In genomic region chr21:41769106-41769505, GRCh38 we compare ENCODE assay signal across 8 cellular contexts. TPM values are rescaled to one million over a fixed set of nuclear protein-coding genes. Genes with fewer than 3 reads are reported as not detected.
DNase-seq lines count a peak whose midpoint lies in the region; ATAC-seq and TF ChIP-seq lines count a peak whose summit lies in the region.

No MANE protein-coding gene starts in this region.

- CTCF ChIA-PET in BJ (lab: Yijun Ruan, JAX), result interaction anchor here (0.8 to 11.1 kb wide), 12 partner anchors 8 to 339 kb away, joined by 3 to 153 read pairs (median 4); no protein-coding TSS in a partner anchor

- TF ChIP-seq CTCF in BJ (IDR thresholded peaks at IDR 0.05; ENCODE audit: insufficient read depth, low read depth, low read length) (no peak), LNCaP clone FGC (IDR thresholded peaks at IDR 0.05; ENCODE audit: control insufficient read depth, extremely low read depth, insufficient read depth) (no peak), natural killer cell (IDR thresholded peaks at IDR 0.05) (no peak)

- peaks cover 13% of the 10 kb centered on the region for H3K27me3 ChIP-seq in BJ (ENCODE audit: control insufficient read depth, insufficient read depth, low read length)

- DNase-seq in BJ (ENCODE audit: low read depth), result no peak
- no peak for DNase-seq in LNCaP clone FGC (ENCODE audit: low read depth)
- DNase-seq in natural killer cell, result no peak
- DNase-seq in amniotic stem cell (lab: John Stamatoyannopoulos, UW), result no peak
- no peak for DNase-seq in NCI-H1436 treated with DMSO at 0.1 percent for 48 hours (lab: John Stamatoyannopoulos, UW)

- H3K4me3 ChIP-seq in BJ (ENCODE audit: low read depth, low read length) (peak overlapping the region; percentile 17; the same call in 1 of the 2 replicates), LNCaP clone FGC (ENCODE audit: low read depth, low read length) (peak overlapping the region; percentile 38)

- peaks cover 24% of the 10 kb centered on the region for H3K4me1 Mint-ChIP-seq in dendritic cell treated with granulocyte-macrophage colony-stimulating factor and Interleukin-4, amounts not matched to agents 40 ng/mL and 50 ng/mL, for 4 days (ENCODE audit: low read depth)
- H3K4me1 Mint-ChIP-seq in natural killer cell, result peaks cover 22 to 28% of the 10 kb centered on the region in 2 donors

- no peak overlapping the region for H3K27ac Mint-ChIP-seq in dendritic cell treated with granulocyte-macrophage colony-stimulating factor and Interleukin-4, amounts not matched to agents 40 ng/mL and 50 ng/mL, for 4 days
- no peak overlapping the region for H3K27ac Mint-ChIP-seq in natural killer cell

- peak overlapping the region; percentile 33 for H3K4me3 Mint-ChIP-seq in dendritic cell treated with granulocyte-macrophage colony-stimulating factor and Interleukin-4, amounts not matched to agents 40 ng/mL and 50 ng/mL, for 4 days
- H3K4me3 Mint-ChIP-seq in natural killer cell, result peak overlapping the region; percentile 86

- intact Hi-C loops in dendritic cell treated with granulocyte-macrophage colony-stimulating factor and Interleukin-4, amounts not matched to agents 40 ng/mL and 50 ng/mL, for 4 days (cut with micrococcal nuclease), result no loop called here
- intact Hi-C loops in natural killer cell (cut with micrococcal nuclease), result no loop called here

- H3K36me3 ChIP-seq in BJ (ENCODE audit: control insufficient read depth, insufficient read depth, low read length), result no peaks in the 10 kb centered on the region

- no peaks in the 10 kb centered on the region for H3K36me3 Mint-ChIP-seq in dendritic cell treated with granulocyte-macrophage colony-stimulating factor and Interleukin-4, amounts not matched to agents 40 ng/mL and 50 ng/mL, for 4 days (ENCODE audit: low read depth)
- H3K36me3 Mint-ChIP-seq in natural killer cell, result peaks cover 10% of the 10 kb centered on the region

- H3K27me3 Mint-ChIP-seq in dendritic cell treated with granulocyte-macrophage colony-stimulating factor and Interleukin-4, amounts not matched to agents 40 ng/mL and 50 ng/mL, for 4 days, result peaks cover 81% of the 10 kb centered on the region
- peaks cover 72 to 83% of the 10 kb centered on the region in 2 donors for H3K27me3 Mint-ChIP-seq in natural killer cell (ENCODE audit: low read depth in 2 of 2)

- H3K9me3 Mint-ChIP-seq in dendritic cell treated with granulocyte-macrophage colony-stimulating factor and Interleukin-4, amounts not matched to agents 40 ng/mL and 50 ng/mL, for 4 days, result no peaks in the 10 kb centered on the region
- H3K9me3 Mint-ChIP-seq in natural killer cell, result no peaks in the 10 kb centered on the region

- ATAC-seq in natural killer cell (no peak), GM19467 (IDR thresholded peaks at IDR 0.05; ENCODE audit: unreplicated experiment) (no peak), HG02973 (IDR thresholded peaks at IDR 0.05; ENCODE audit: unreplicated experiment) (no peak)

- POLR2A ChIA-PET in BJ (lab: Charles Lee), result no interaction called here

RNA-seq across cellular contexts. Expression of gene RIPK4, which starts 2.3 kb away (rescaled TPM):
- 0.13 and 0.37 TPM in 2 replicates for polyA plus RNA-seq in BJ (2011; rRNA removed)
- 0.24 and 1.1 TPM in 2 replicates for polyA minus RNA-seq in BJ (2011; rRNA and poly(A)+ RNA removed)
- total RNA-seq in natural killer cell, result under 1 TPM in 1 of 3 donors, not detected in 2; 0.09 TPM
